In the genomic region with DNA sequence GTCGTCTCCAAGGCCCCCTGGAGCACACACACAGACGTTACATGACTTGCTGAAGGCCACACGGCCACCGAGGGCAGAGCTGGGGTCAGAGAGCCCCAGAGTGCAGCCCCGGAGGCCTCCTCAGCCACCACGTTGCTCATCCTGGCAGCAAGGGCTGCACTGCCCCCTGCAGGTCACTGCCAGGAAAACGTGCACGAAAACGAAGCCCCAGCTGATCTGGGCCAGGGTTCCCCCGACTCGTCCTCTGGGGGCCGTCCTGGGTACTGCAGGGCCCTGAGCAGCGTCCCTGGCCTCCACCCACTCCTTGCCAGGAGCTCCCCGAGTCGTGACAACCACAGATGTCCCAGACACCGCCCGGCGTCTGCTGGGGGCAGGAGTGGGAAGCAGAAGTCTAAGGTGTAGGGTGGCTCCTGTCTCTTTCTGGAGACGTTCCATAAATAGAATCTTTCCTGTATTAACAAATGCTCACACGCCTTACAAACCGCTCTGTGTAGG, we compare ENCODE assay signal across 2 cellular contexts.
TF ChIP-seq lines count a peak whose summit lies in the region.

No MANE protein-coding gene starts in this region.

TF ChIP-seq in GM23338, 12 proteins besides CTCF, POLR2A, EP300 and RAD21:
- TF ChIP-seq ZNF331 (CRISPR knock-in tag; IDR thresholded peaks at IDR 0.05; ENCODE audit: low read depth) (no peak), JUNB (IDR thresholded peaks at IDR 0.05; ENCODE audit: unreplicated experiment) (no peak), ZNF114 (CRISPR knock-in tag; IDR thresholded peaks at IDR 0.05) (no peak), CREB1 (CRISPR knock-in tag; IDR thresholded peaks at IDR 0.05; ENCODE audit: low read depth) (peak; percentile 64), STAT1 (IDR thresholded peaks at IDR 0.05; ENCODE audit: unreplicated experiment) (no peak), POLR2AphosphoS5 (IDR thresholded peaks at IDR 0.05; ENCODE audit: low read depth) (no peak), EZH2 (IDR thresholded peaks at IDR 0.05; ENCODE audit: low read depth, unreplicated experiment) (no peak)
- TF ChIP-seq, protein P1, sequence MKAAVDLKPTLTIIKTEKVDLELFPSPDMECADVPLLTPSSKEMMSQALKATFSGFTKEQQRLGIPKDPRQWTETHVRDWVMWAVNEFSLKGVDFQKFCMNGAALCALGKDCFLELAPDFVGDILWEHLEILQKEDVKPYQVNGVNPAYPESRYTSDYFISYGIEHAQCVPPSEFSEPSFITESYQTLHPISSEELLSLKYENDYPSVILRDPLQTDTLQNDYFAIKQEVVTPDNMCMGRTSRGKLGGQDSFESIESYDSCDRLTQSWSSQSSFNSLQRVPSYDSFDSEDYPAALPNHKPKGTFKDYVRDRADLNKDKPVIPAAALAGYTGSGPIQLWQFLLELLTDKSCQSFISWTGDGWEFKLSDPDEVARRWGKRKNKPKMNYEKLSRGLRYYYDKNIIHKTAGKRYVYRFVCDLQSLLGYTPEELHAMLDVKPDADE (IDR thresholded peaks at IDR 0.05) = no peak
- TF ChIP-seq, protein P2, sequence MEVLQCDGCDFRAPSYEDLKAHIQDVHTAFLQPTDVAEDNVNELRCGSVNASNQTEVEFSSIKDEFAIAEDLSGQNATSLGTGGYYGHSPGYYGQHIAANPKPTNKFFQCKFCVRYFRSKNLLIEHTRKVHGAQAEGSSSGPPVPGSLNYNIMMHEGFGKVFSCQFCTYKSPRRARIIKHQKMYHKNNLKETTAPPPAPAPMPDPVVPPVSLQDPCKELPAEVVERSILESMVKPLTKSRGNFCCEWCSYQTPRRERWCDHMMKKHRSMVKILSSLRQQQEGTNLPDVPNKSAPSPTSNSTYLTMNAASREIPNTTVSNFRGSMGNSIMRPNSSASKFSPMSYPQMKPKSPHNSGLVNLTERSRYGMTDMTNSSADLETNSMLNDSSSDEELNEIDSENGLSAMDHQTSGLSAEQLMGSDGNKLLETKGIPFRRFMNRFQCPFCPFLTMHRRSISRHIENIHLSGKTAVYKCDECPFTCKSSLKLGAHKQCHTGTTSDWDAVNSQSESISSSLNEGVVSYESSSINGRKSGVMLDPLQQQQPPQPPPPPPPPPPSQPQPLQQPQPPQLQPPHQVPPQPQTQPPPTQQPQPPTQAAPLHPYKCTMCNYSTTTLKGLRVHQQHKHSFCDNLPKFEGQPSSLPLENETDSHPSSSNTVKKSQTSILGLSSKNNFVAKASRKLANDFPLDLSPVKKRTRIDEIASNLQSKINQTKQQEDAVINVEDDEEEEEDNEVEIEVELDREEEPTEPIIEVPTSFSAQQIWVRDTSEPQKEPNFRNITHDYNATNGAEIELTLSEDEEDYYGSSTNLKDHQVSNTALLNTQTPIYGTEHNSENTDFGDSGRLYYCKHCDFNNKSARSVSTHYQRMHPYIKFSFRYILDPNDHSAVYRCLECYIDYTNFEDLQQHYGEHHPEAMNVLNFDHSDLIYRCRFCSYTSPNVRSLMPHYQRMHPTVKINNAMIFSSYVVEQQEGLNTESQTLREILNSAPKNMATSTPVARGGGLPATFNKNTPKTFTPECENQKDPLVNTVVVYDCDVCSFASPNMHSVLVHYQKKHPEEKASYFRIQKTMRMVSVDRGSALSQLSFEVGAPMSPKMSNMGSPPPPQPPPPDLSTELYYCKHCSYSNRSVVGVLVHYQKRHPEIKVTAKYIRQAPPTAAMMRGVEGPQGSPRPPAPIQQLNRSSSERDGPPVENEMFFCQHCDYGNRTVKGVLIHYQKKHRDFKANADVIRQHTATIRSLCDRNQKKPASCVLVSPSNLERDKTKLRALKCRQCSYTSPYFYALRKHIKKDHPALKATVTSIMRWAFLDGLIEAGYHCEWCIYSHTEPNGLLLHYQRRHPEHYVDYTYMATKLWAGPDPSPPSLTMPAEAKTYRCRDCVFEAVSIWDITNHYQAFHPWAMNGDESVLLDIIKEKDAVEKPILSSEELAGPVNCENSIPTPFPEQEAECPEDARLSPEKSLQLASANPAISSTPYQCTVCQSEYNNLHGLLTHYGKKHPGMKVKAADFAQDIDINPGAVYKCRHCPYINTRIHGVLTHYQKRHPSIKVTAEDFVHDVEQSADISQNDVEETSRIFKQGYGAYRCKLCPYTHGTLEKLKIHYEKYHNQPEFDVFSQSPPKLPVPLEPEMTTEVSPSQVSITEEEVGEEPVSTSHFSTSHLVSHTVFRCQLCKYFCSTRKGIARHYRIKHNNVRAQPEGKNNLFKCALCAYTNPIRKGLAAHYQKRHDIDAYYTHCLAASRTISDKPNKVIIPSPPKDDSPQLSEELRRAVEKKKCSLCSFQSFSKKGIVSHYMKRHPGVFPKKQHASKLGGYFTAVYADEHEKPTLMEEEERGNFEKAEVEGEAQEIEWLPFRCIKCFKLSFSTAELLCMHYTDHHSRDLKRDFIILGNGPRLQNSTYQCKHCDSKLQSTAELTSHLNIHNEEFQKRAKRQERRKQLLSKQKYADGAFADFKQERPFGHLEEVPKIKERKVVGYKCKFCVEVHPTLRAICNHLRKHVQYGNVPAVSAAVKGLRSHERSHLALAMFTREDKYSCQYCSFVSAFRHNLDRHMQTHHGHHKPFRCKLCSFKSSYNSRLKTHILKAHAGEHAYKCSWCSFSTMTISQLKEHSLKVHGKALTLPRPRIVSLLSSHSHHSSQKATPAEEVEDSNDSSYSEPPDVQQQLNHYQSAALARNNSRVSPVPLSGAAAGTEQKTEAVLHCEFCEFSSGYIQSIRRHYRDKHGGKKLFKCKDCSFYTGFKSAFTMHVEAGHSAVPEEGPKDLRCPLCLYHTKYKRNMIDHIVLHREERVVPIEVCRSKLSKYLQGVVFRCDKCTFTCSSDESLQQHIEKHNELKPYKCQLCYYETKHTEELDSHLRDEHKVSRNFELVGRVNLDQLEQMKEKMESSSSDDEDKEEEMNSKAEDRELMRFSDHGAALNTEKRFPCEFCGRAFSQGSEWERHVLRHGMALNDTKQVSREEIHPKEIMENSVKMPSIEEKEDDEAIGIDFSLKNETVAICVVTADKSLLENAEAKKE (CRISPR knock-in tag; IDR thresholded peaks at IDR 0.05) = 0 out of 2 replicates have a peak, but pooled peaks have one; percentile 17
TF ChIP-seq in GM23338: peak in this region for 2.

TF ChIP-seq in K562, 482 proteins besides CTCF, POLR2A, EP300 and RAD21 (continues in another document):
- TF ChIP-seq NUFIP1 (IDR thresholded peaks at IDR 0.05; ENCODE audit: partially characterized antibody) = no peak
- TF ChIP-seq MCM7 (IDR thresholded peaks at IDR 0.05) = no peak
- TF ChIP-seq RCOR1 (IDR thresholded peaks at IDR 0.05; ENCODE audit: borderline replicate concordance in 1 of 2, low read depth in 2 of 2, low read length in 2 of 2) = peak in 1 of 2 experiments; percentile 80; a peak in 2 of 4 replicates
- TF ChIP-seq ZBTB17 (CRISPR knock-in tag; IDR thresholded peaks at IDR 0.05) = 0 out of 2 replicates have a peak, but pooled peaks have one; percentile 24
- no peak for TF ChIP-seq CHD1 (IDR thresholded peaks at IDR 0.05; ENCODE audit: low read length)
- TF ChIP-seq MYC (IDR thresholded peaks at IDR 0.05; ENCODE audit: low read depth, low read length) = peak; percentile 93
- TF ChIP-seq MYC (CRISPR knock-in tag; IDR thresholded peaks at IDR 0.05; ENCODE audit: borderline replicate concordance, low read depth) = no peak
- TF ChIP-seq TEAD4 (IDR thresholded peaks at IDR 0.05; ENCODE audit: low read length) = peak; percentile 37; the same call in 1 of the 2 replicates
- TF ChIP-seq TEAD4 (CRISPR knock-in tag; IDR thresholded peaks at IDR 0.05; ENCODE audit: borderline replicate concordance) = no peak
- TF ChIP-seq TEAD1 (CRISPR knock-in tag; IDR thresholded peaks at IDR 0.05) = no peak; a peak in 1 of 4 replicates
- TF ChIP-seq NR2F6 (CRISPR knock-in tag; IDR thresholded peaks at IDR 0.05) = no peak
- TF ChIP-seq FOXK1 (CRISPR knock-in tag; IDR thresholded peaks at IDR 0.05; ENCODE audit: borderline replicate concordance) = 0 out of 2 replicates have a peak, but pooled peaks have one; percentile 62
- no peak for TF ChIP-seq RBM15 (IDR thresholded peaks at IDR 0.05; ENCODE audit: insufficient read depth, low read length)
- TF ChIP-seq GTF2E2 (tag; IDR thresholded peaks at IDR 0.05) = peak; percentile 54; the same call in 1 of the 2 replicates
- no peak for TF ChIP-seq HEY1 (CRISPR knock-in tag; IDR thresholded peaks at IDR 0.05; ENCODE audit: borderline replicate concordance)
- TF ChIP-seq, protein P3, sequence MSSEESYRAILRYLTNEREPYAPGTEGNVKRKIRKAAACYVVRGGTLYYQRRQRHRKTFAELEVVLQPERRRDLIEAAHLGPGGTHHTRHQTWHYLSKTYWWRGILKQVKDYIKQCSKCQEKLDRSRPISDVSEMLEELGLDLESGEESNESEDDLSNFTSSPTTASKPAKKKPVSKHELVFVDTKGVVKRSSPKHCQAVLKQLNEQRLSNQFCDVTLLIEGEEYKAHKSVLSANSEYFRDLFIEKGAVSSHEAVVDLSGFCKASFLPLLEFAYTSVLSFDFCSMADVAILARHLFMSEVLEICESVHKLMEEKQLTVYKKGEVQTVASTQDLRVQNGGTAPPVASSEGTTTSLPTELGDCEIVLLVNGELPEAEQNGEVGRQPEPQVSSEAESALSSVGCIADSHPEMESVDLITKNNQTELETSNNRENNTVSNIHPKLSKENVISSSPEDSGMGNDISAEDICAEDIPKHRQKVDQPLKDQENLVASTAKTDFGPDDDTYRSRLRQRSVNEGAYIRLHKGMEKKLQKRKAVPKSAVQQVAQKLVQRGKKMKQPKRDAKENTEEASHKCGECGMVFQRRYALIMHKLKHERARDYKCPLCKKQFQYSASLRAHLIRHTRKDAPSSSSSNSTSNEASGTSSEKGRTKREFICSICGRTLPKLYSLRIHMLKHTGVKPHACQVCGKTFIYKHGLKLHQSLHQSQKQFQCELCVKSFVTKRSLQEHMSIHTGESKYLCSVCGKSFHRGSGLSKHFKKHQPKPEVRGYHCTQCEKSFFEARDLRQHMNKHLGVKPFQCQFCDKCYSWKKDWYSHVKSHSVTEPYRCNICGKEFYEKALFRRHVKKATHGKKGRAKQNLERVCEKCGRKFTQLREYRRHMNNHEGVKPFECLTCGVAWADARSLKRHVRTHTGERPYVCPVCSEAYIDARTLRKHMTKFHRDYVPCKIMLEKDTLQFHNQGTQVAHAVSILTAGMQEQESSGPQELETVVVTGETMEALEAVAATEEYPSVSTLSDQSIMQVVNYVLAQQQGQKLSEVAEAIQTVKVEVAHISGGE (CRISPR knock-in tag; IDR thresholded peaks at IDR 0.05) = peak in 1 of 3 experiments; percentile 20; a peak in 1 of 6 replicates
- TF ChIP-seq DACH1 (IDR thresholded peaks at IDR 0.05; ENCODE audit: partially characterized antibody) = peak; percentile 97
- TF ChIP-seq, protein P4, sequence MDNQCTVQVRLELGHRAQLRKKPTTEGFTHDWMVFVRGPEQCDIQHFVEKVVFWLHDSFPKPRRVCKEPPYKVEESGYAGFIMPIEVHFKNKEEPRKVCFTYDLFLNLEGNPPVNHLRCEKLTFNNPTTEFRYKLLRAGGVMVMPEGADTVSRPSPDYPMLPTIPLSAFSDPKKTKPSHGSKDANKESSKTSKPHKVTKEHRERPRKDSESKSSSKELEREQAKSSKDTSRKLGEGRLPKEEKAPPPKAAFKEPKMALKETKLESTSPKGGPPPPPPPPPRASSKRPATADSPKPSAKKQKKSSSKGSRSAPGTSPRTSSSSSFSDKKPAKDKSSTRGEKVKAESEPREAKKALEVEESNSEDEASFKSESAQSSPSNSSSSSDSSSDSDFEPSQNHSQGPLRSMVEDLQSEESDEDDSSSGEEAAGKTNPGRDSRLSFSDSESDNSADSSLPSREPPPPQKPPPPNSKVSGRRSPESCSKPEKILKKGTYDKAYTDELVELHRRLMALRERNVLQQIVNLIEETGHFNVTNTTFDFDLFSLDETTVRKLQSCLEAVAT (IDR thresholded peaks at IDR 0.05) = no peak
- peak; percentile 63 for TF ChIP-seq ZNF143 (CRISPR knock-in tag; IDR thresholded peaks at IDR 0.05)
- TF ChIP-seq EP400 (IDR thresholded peaks at IDR 0.05) = peak; percentile 64; the same call in 1 of the 2 replicates
- TF ChIP-seq, protein P5, sequence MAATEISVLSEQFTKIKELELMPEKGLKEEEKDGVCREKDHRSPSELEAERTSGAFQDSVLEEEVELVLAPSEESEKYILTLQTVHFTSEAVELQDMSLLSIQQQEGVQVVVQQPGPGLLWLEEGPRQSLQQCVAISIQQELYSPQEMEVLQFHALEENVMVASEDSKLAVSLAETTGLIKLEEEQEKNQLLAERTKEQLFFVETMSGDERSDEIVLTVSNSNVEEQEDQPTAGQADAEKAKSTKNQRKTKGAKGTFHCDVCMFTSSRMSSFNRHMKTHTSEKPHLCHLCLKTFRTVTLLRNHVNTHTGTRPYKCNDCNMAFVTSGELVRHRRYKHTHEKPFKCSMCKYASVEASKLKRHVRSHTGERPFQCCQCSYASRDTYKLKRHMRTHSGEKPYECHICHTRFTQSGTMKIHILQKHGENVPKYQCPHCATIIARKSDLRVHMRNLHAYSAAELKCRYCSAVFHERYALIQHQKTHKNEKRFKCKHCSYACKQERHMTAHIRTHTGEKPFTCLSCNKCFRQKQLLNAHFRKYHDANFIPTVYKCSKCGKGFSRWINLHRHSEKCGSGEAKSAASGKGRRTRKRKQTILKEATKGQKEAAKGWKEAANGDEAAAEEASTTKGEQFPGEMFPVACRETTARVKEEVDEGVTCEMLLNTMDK (IDR thresholded peaks at IDR 0.05; ENCODE audit: borderline replicate concordance, insufficient read depth, low read depth, low read length, poor library complexity, severe bottlenecking) = peak; percentile 82
- TF ChIP-seq NEUROD1 (IDR thresholded peaks at IDR 0.05; ENCODE audit: borderline replicate concordance, low read depth, low read length, partially characterized antibody) = no peak
- TF ChIP-seq ZNF57 (CRISPR knock-in tag; IDR thresholded peaks at IDR 0.05) = 0 out of 2 replicates have a peak, but pooled peaks have one; percentile 2
- TF ChIP-seq KLF13 (tag; IDR thresholded peaks at IDR 0.05; ENCODE audit: borderline replicate concordance, low read depth) = no peak
- no peak for TF ChIP-seq POLR2H (tag; IDR thresholded peaks at IDR 0.05; ENCODE audit: low read depth)
- TF ChIP-seq, protein P6, sequence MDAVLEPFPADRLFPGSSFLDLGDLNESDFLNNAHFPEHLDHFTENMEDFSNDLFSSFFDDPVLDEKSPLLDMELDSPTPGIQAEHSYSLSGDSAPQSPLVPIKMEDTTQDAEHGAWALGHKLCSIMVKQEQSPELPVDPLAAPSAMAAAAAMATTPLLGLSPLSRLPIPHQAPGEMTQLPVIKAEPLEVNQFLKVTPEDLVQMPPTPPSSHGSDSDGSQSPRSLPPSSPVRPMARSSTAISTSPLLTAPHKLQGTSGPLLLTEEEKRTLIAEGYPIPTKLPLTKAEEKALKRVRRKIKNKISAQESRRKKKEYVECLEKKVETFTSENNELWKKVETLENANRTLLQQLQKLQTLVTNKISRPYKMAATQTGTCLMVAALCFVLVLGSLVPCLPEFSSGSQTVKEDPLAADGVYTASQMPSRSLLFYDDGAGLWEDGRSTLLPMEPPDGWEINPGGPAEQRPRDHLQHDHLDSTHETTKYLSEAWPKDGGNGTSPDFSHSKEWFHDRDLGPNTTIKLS (IDR thresholded peaks at IDR 0.05; ENCODE audit: borderline replicate concordance, low read depth) = peak; percentile 27; the same call in 1 of the 2 replicates
- TF ChIP-seq PHF8 (IDR thresholded peaks at IDR 0.05; ENCODE audit: borderline replicate concordance, low read length) = no peak
- peak; percentile 66 for TF ChIP-seq ZFX (CRISPR knock-in tag; IDR thresholded peaks at IDR 0.05)
- TF ChIP-seq TAF9B (IDR thresholded peaks at IDR 0.05; ENCODE audit: partially characterized antibody) = peak; percentile 38
- no peak for TF ChIP-seq TCF7L2 (IDR thresholded peaks at IDR 0.05; ENCODE audit: low read depth, low read length)
- no peak for TF ChIP-seq ZNF3 (CRISPR knock-in tag; IDR thresholded peaks at IDR 0.05)
- TF ChIP-seq CBX3 (IDR thresholded peaks at IDR 0.05; ENCODE audit: borderline replicate concordance in 1 of 2, low read length in 2 of 2) = peak in 1 of 2 experiments; percentile 88; a peak in 1 of 3 replicates
